8 cellular contexts compared by ENCODE assay signal in genomic region chr4:26372525-26373172, GRCh38.
DNase-seq lines count a peak whose midpoint lies in the region; ATAC-seq and TF ChIP-seq lines count a peak whose summit lies in the region.

No MANE protein-coding gene starts in this region.

- ATAC-seq in GM18870 (IDR thresholded peaks at IDR 0.05; ENCODE audit: unreplicated experiment) (peak; percentile 69), HG03095 (IDR thresholded peaks at IDR 0.05; ENCODE audit: unreplicated experiment) (peak; percentile 86)

- no peak overlapping the region for H3K4me3 ChIP-seq in fibroblast of mammary gland (ENCODE audit: control insufficient read depth, low read depth, low read length)

- DNase-seq in NCI-H2227 (lab: John Stamatoyannopoulos, UW; ENCODE audit: unreplicated experiment) = peak; percentile 67
- DNase-seq in activated CD4-positive, alpha-beta T cell treated with anti-CD3 and anti-CD28 coated beads, Interleukin-2, amount 50 U/mL, for 48 hours = peak; percentile 16 to 44
- peak; percentile 82 for DNase-seq in fibroblast of mammary gland (ENCODE audit: low read depth)
- DNase-seq in stimulated activated CD4-positive, alpha-beta T cell treated with anti-CD3 and anti-CD28 coated beads, Interleukin-1b, Interleukin-23, amount 100 ng/mL, for 48 hours = peak; percentile 41
- DNase-seq in epidermal melanocyte (ENCODE audit: insufficient read length, low spot score) = no peak

- peak overlapping the region; percentile 57; the same call in 1 of the 2 replicates for H3K27ac ChIP-seq in C4-2B

- TF ChIP-seq CTCF in C4-2B (conservative IDR thresholded peaks at IDR 0.05) (no peak), fibroblast of mammary gland (conservative IDR thresholded peaks at IDR 0.05; ENCODE audit: control insufficient read depth, insufficient read depth, low read depth, low read length) (no peak)
